In the genomic region with DNA sequence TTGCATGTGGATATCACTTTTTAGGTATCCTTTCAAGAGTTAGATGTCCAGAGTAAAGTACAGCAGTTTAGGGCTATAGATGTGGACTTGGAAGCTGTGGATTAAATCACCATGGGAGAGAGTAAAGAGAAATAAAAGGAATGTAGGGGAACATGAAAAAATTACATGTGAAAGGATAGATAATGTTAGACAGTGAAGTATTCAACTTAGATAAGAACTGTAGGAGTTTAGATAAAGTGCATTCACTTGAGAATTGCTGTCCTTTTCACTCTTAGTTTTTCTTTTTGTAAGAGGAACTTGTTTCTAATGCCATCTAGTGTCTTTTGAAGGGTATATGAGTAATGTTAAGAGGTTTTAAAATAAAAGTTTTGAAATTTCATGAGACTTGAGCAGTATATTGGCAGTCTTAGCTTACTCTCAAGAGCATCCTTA, we compare ENCODE assay signal across 10 cellular contexts. TPM values are rescaled to one million over a fixed set of nuclear protein-coding genes. Genes with fewer than 3 reads are reported as not detected.
DNase-seq lines count a peak whose midpoint lies in the region; ATAC-seq, FAIRE-seq and TF ChIP-seq lines count a peak whose summit lies in the region.
"Had no signal": no experiment of that assay in that cellular context is flagged by ENCODE, and none has a peak within 500 bp of the region (broad histone marks: within the 10 kb centered on the region; RNA-seq: fewer than 3 reads in every experiment).

No MANE protein-coding gene starts in this region.

- no peak overlapping the region for H3K4me3 ChIP-seq in bronchial epithelial cell (ENCODE audit: low read depth, low read length)

- H3K36me3 ChIP-seq in bronchial epithelial cell (ENCODE audit: control insufficient read depth, insufficient read depth, low read length), result no peaks in the 10 kb centered on the region
- H3K36me3 ChIP-seq: BE2C had no signal

- TF ChIP-seq CTCF in bronchial epithelial cell (IDR thresholded peaks at IDR 0.05; ENCODE audit: insufficient read depth, low read length, severe bottlenecking) (no peak), omental fat pad (IDR thresholded peaks at IDR 0.05) (no peak)

- no peaks in the 10 kb centered on the region for H3K27me3 ChIP-seq in bronchial epithelial cell (ENCODE audit: control insufficient read depth, insufficient read depth, low read length)
- H3K27me3 ChIP-seq: BE2C had no signal

- no peak for ATAC-seq in omental fat pad (ENCODE audit: low FRiP score)
- ATAC-seq in HG02610 (IDR thresholded peaks at IDR 0.05; ENCODE audit: unreplicated experiment), result no peak
- ATAC-seq in GM21367 (IDR thresholded peaks at IDR 0.05; ENCODE audit: unreplicated experiment), result no peak

- DNase-seq in DMS53 (lab: John Stamatoyannopoulos, UW) (peak; percentile 8), DMS53 treated with DMSO at 0.1 percent for 48 hours (lab: John Stamatoyannopoulos, UW; ENCODE audit: unreplicated experiment) (no peak), NOMO-1 treated with dmso at 0.1 percent for 144 hours (lab: John Stamatoyannopoulos, UW; ENCODE audit: unreplicated experiment) (peak; percentile 10), bronchial epithelial cell (ENCODE audit: low read depth) (peak; percentile 36), non-pigmented ciliary epithelial cell (ENCODE audit: low read depth) (peak; percentile 28), omental fat pad (ENCODE audit: low spot score) (no peak)
- DNase-seq: BE2C, T1000 had no signal

- no peak for FAIRE-seq in bronchial epithelial cell (lab: Jason Lieb, UNC)

RNA-seq across cellular contexts. Expression of a gene that starts 40.1 kb away (rescaled TPM):
- total RNA-seq in bronchial epithelial cell, result 12.6 and 16.9 TPM in 2 replicates
- total RNA-seq in omental fat pad, result 10 to 100 TPM; 12.0 to 22.0 (median 18.1) TPM

Comparison
In these comparisons a context has a peak if more than half of its experiments do, and no peak if none do; other contexts are left out.
1. DNase-seq: peak in DMS53 (single experiment), NOMO-1 treated with dmso at 0.1 percent for 144 hours (single experiment), bronchial epithelial cell (single experiment) and non-pigmented ciliary epithelial cell (single experiment); none in DMS53 treated with DMSO at 0.1 percent for 48 hours (single experiment) and omental fat pad (single experiment).